Comparison of ENCODE assay signal across 8 cellular contexts in genomic region chr1:15417365-15417934, GRCh38. TPM values are rescaled to one million over a fixed set of nuclear protein-coding genes. Genes with fewer than 3 reads are reported as not detected.
DNase-seq lines count a peak whose midpoint lies in the region; ATAC-seq and TF ChIP-seq lines count a peak whose summit lies in the region.

No MANE protein-coding gene starts in this region.

- H3K4me1 ChIP-seq in BLaER1 (peaks cover 55% of the 10 kb centered on the region), HEK293 (ENCODE audit: control insufficient read depth, insufficient read depth, low read length) (no peaks in the 10 kb centered on the region), body of pancreas (peaks cover 92% of the 10 kb centered on the region)
- H3K4me1 ChIP-seq in naive thymus-derived CD4-positive, alpha-beta T cell (ENCODE audit: control insufficient read depth in 2 of 2, insufficient read depth in 2 of 2, low read length in 2 of 2) = peaks cover 20 to 56% of the 10 kb centered on the region in 2 donors

- DNase-seq in T-helper 2 cell = peak in 4 of 5 experiments; percentile 43 to 90 (median 76)
- DNase-seq in body of pancreas = peak; percentile 35 to 75 (median 52)
- DNase-seq in naive thymus-derived CD4-positive, alpha-beta T cell = peak in 5 of 9 donors; percentile 12 to 68 (median 25)
- no peak for DNase-seq in DMS114 treated with DMSO at 0.1 percent for 48 hours (lab: John Stamatoyannopoulos, UW; ENCODE audit: unreplicated experiment)

- no peak for TF ChIP-seq CTCF in HEK293 (tag by site-specific recombination; IDR thresholded peaks at IDR 0.05)
- TF ChIP-seq CTCF in body of pancreas (IDR thresholded peaks at IDR 0.05) = no peak

- H3K36me3 ChIP-seq in BLaER1 (peaks cover 73% of the 10 kb centered on the region), HEK293 (ENCODE audit: control insufficient read depth in 2 of 2, insufficient read depth in 1 of 2, low read length in 2 of 2) (peaks cover 0 to 25% of the 10 kb centered on the region in 2 experiments; a peak in 1 of 3 replicates), body of pancreas (replicated peaks in 1 of 2; ENCODE audit: insufficient read depth in 1 of 2, low read depth in 2 of 2) (no peaks in the 10 kb centered on the region)
- peaks cover 0 to 9% (median 0%) of the 10 kb centered on the region in 3 experiments for H3K36me3 ChIP-seq in naive thymus-derived CD4-positive, alpha-beta T cell (ENCODE audit: control insufficient read depth in 2 of 3, insufficient read depth in 3 of 3, low read length in 3 of 3)

- H3K4me3 Mint-ChIP-seq in naive thymus-derived CD4-positive, alpha-beta T cell = peak overlapping the region in 8 of 10 donors; percentile 27 to 74 (median 64)

- no peaks in the 10 kb centered on the region for H3K27me3 ChIP-seq in BLaER1
- no peaks in the 10 kb centered on the region for H3K27me3 ChIP-seq in body of pancreas
- no peaks in the 10 kb centered on the region for H3K27me3 ChIP-seq in naive thymus-derived CD4-positive, alpha-beta T cell (ENCODE audit: control insufficient read depth in 2 of 2, insufficient read depth in 2 of 2, low read length in 2 of 2)

- peak overlapping the region; percentile 52 to 88 (median 71) for H3K27ac Mint-ChIP-seq in naive thymus-derived CD4-positive, alpha-beta T cell

- POLR2A ChIA-PET in HEK293 (lab: Yijun Ruan, JAX) = no interaction called here
- POLR2A ChIA-PET in naive thymus-derived CD4-positive, alpha-beta T cell (lab: Charles Lee) = no interaction called here

- H3K9me3 ChIP-seq in BLaER1 = no peaks in the 10 kb centered on the region
- H3K9me3 ChIP-seq in HEK293 (ENCODE audit: control insufficient read depth, insufficient read depth, low read depth, low read length) = no peaks in the 10 kb centered on the region; the same call in 1 of the 2 replicates
- H3K9me3 ChIP-seq in body of pancreas = no peaks in the 10 kb centered on the region
- H3K9me3 ChIP-seq in naive thymus-derived CD4-positive, alpha-beta T cell (ENCODE audit: control insufficient read depth in 2 of 3, low read length in 3 of 3) = no peaks in the 10 kb centered on the region

- peaks cover 0 to 32% (median 9%) of the 10 kb centered on the region in 5 donors for H3K36me3 Mint-ChIP-seq in naive thymus-derived CD4-positive, alpha-beta T cell

- H3K4me3 ChIP-seq in BLaER1 (no peak overlapping the region), HEK293 (ENCODE audit: low read depth, low read length) (no peak overlapping the region), body of pancreas (no peak overlapping the region)
- H3K4me3 ChIP-seq in naive thymus-derived CD4-positive, alpha-beta T cell (ENCODE audit: low read length) = peak overlapping the region; percentile 26

- H4K20me1 ChIP-seq in BLaER1 = peaks cover 99% of the 10 kb centered on the region

- TF ChIP-seq POLR2A in body of pancreas (IDR thresholded peaks at IDR 0.05) = no peak

- H3K27me3 Mint-ChIP-seq in naive thymus-derived CD4-positive, alpha-beta T cell = no peaks in the 10 kb centered on the region

- peak overlapping the region; percentile 72 for H3K4me2 ChIP-seq in BLaER1

- no peak for ATAC-seq in body of pancreas
- peak; percentile 77 for ATAC-seq in naive thymus-derived CD4-positive, alpha-beta T cell
- no peak for ATAC-seq in HG02759 (IDR thresholded peaks at IDR 0.05; ENCODE audit: unreplicated experiment)
- no peak for ATAC-seq in HG03108 (IDR thresholded peaks at IDR 0.05; ENCODE audit: unreplicated experiment)

- H3K27ac ChIP-seq in BLaER1 (peak overlapping the region; percentile 53), HEK293 (ENCODE audit: extremely low read depth, low read depth, low read length) (no peak overlapping the region), body of pancreas (peak overlapping the region in 3 of 4 donors; percentile 83 to 86 (median 84))
- peak overlapping the region; percentile 32 for H3K27ac ChIP-seq in naive thymus-derived CD4-positive, alpha-beta T cell (ENCODE audit: low read depth, low read length)

- WGBS in body of pancreas, 2 donors = 73 to 81% methylated on average over 8 to 10 of the region's 10 CpGs

- peak overlapping the region; percentile 29; the same call in 1 of the 2 replicates for H3K9ac ChIP-seq in BLaER1

- CTCF ChIA-PET in HEK293 (lab: Yijun Ruan, JAX) = interaction anchor here (1.0 kb wide), 2 partner anchors 14 to 94 kb away, joined by 3 to 4 read pairs; no protein-coding TSS in a partner anchor
- CTCF ChIA-PET in naive thymus-derived CD4-positive, alpha-beta T cell (lab: Charles Lee) = no interaction called here

- intact Hi-C loops in body of pancreas (cut with DNase I) = no loop called here
- intact Hi-C loops in naive thymus-derived CD4-positive, alpha-beta T cell (cut with micrococcal nuclease) = loop anchor here in 1 of 2 donors (1.0 kb wide), 1 partner anchor 8 kb away; the partner anchor contains the start of gene EFHD2

- H3K9me3 Mint-ChIP-seq in naive thymus-derived CD4-positive, alpha-beta T cell = peaks cover 0 to 2% (median 0%) of the 10 kb centered on the region in 11 donors

- peaks cover 22 to 71% (median 50%) of the 10 kb centered on the region in 7 donors for H3K4me1 Mint-ChIP-seq in naive thymus-derived CD4-positive, alpha-beta T cell

TF ChIP-seq in HEK293, 187 proteins besides CTCF, POLR2A, EP300 and RAD21:
- no peak for TF ChIP-seq ZNF473 (tag by site-specific recombination; IDR thresholded peaks at IDR 0.05)
- TF ChIP-seq ZFHX2 (tag by site-specific recombination; conservative IDR thresholded peaks at IDR 0.05) = 0 out of 2 replicates have a peak, but pooled peaks have one; percentile 7
TF ChIP-seq in HEK293: peak in this region for 1.

RNA-seq across cellular contexts. Expression of gene EFHD2, which starts 7.8 kb away (rescaled TPM):
- 10 to 100 TPM; 56.7 to 78.6 TPM for total RNA-seq in body of pancreas
- 100 to 1,000 TPM in 1 of 5 experiments, 10 to 100 TPM in 4; 29.9 to 258 (median 82.6) TPM for total RNA-seq in naive thymus-derived CD4-positive, alpha-beta T cell
- polyA plus RNA-seq in naive thymus-derived CD4-positive, alpha-beta T cell = 10 to 100 TPM; 21.0 to 30.2 TPM

RNA-seq across cellular contexts. Expression of gene CTRC, which starts 20.8 kb away (rescaled TPM):
- total RNA-seq in body of pancreas = over 10,000 TPM in 1 of 2 donors, 1,000 to 10,000 TPM in 1; 6,275 to 13,040 TPM
- total RNA-seq in naive thymus-derived CD4-positive, alpha-beta T cell = 1 to 10 TPM in 2 of 5 experiments, under 1 TPM in 3; 0.12 to 3.0 (median 0.65) TPM
- polyA plus RNA-seq in naive thymus-derived CD4-positive, alpha-beta T cell = not detected

RNA-seq across cellular contexts. Expression of gene CELA2A, which starts 39.1 kb away (rescaled TPM):
- over 10,000 TPM in 1 of 2 donors, 1,000 to 10,000 TPM in 1; 4,384 to 21,046 TPM for total RNA-seq in body of pancreas
- not detected for total RNA-seq in naive thymus-derived CD4-positive, alpha-beta T cell
- polyA plus RNA-seq in naive thymus-derived CD4-positive, alpha-beta T cell = not detected

RNA-seq across cellular contexts. Expression of gene CELA2B, which starts 58.5 kb away (rescaled TPM):
- total RNA-seq in body of pancreas = 1,000 to 10,000 TPM in 1 of 2 donors, 100 to 1,000 TPM in 1; 333 to 1,481 TPM
- total RNA-seq in naive thymus-derived CD4-positive, alpha-beta T cell = not detected
- not detected for polyA plus RNA-seq in naive thymus-derived CD4-positive, alpha-beta T cell

Comparison
In these comparisons a context has a peak if more than half of its experiments do, and no peak if none do; other contexts are left out.
1. RNA of gene CTRC, which starts 20.8 kb away (total RNA-seq): 6,275 to 13,040 TPM in body of pancreas; 0.12 to 3.0 TPM in naive thymus-derived CD4-positive, alpha-beta T cell; every median in the first group is over 1,000 times any median in the second.
2. RNA of gene CELA2A, which starts 39.1 kb away (total RNA-seq): 4,384 to 21,046 TPM in body of pancreas; not detected in naive thymus-derived CD4-positive, alpha-beta T cell; every median in the first group is over 1,000 times any median in the second.